ENCODE assay signal across 9 cellular contexts in the genomic region with DNA sequence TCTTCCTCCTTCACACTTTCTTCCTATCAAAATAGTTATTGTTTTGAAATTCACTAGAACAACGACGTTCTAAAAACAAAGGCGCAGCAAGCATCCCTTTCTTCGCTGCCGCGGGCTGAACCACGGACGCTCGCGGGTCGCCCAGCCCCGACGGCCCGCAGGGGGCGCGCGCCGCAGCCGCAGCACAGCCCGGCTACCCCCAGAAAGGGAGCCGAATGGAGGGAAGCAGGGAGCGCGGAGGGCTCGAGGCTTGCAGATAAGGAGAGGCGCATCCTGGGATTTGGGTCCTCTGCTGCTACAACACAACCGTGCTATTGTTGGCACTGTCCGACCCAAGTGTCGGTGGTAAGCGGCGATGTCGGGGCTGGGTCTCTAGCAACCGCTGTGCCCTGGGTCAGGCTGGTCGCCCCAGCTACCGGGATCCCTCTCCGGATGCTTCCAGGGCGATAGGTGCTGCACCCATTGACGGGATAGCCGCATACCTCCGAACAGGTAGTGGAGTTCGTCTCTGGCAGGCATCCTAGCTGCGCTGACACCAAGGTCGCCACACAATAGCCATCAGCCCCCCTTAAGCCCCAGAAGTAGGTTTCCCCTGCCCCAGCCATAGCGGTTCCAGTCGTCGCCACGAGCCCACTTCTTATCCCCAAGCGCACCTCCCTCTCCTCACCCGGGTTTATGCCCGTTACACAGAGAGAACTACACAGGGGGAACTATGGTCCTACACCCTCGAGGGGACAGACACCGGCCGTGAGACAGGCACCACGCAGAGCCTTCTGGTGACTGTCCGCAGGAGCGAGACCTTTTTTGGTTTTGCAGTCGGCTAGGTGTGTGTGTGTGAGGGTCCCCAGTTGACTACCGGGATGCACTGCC. TPM values are rescaled to one million over a fixed set of nuclear protein-coding genes. Genes with fewer than 3 reads are reported as not detected.
DNase-seq lines count a peak whose midpoint lies in the region; ATAC-seq, FAIRE-seq and TF ChIP-seq lines count a peak whose summit lies in the region.
"Had no signal": no experiment of that assay in that cellular context is flagged by ENCODE, and none has a peak within 500 bp of the region (broad histone marks: within the 10 kb centered on the region; RNA-seq: fewer than 3 reads in every experiment).

No MANE protein-coding gene starts in this region.

- H3K4me2 ChIP-seq in K562 (ENCODE audit: insufficient read depth, low read length) (no peak overlapping the region), mesendoderm (ENCODE audit: low read length) (peak overlapping the region; percentile 72)

- H3K27ac ChIP-seq in CD4-positive, alpha-beta T cell (ENCODE audit: low read depth, low read length), result no peak overlapping the region
- H3K27ac ChIP-seq in K562 (ENCODE audit: extremely low read depth, low read depth, low read length) (no peak overlapping the region), mesendoderm (ENCODE audit: low read depth, low read length) (no peak overlapping the region)

- no peak overlapping the region for H2BK120ac ChIP-seq in mesendoderm (ENCODE audit: low read depth, low read length)

- H4K20me1 ChIP-seq in K562 (replicated peaks; ENCODE audit: control insufficient read depth, insufficient read depth, low read length), result no peaks in the 10 kb centered on the region

- no peak overlapping the region for H3K18ac ChIP-seq in mesendoderm (ENCODE audit: low read length)

- WGBS in K562 (ENCODE audit: insufficient coverage, low coverage, missing lambda C conversion rate), result 9% methylated on average over 52 of the region's 57 CpGs
- no CpG with 5 or more reads among the region's 57 CpGs for WGBS in mesendoderm (ENCODE audit: extremely low coverage, insufficient coverage, low lambda C conversion rate)

- no peak overlapping the region for H3K23ac ChIP-seq in mesendoderm (ENCODE audit: low read length)

- H3K4me1 Mint-ChIP-seq in CD4-positive, alpha-beta T cell (ENCODE audit: low read depth), result peaks cover 42% of the 10 kb centered on the region
- peaks cover 18% of the 10 kb centered on the region for H3K4me1 Mint-ChIP-seq in activated CD4-positive, alpha-beta memory T cell treated with anti-CD3 and anti-CD28 coated beads, Interleukin-2, amount 10 ng/mL, durations not matched to agents 7 days and 5 days
- H3K4me1 Mint-ChIP-seq in activated CD4-positive, alpha-beta memory T cell treated with anti-CD3 and anti-CD28 coated beads for 36 hours (ENCODE audit: low read depth), result peaks cover 45% of the 10 kb centered on the region

- no peak overlapping the region for H2AK5ac ChIP-seq in mesendoderm (ENCODE audit: low read length)

- peaks cover 95% of the 10 kb centered on the region for H3K27me3 ChIP-seq in CD4-positive, alpha-beta T cell (ENCODE audit: control insufficient read depth, insufficient read depth, low read length)
- H3K27me3 ChIP-seq in K562 (ENCODE audit: control insufficient read depth in 2 of 2, insufficient read depth in 2 of 2, low read length in 2 of 2) (peaks cover 3 to 32% of the 10 kb centered on the region in 2 experiments; a peak in 3 of 5 replicates), mesendoderm (ENCODE audit: insufficient read depth, low read length, poor library complexity) (peaks cover 49% of the 10 kb centered on the region)

- POLR2A ChIA-PET in CD4-positive, alpha-beta T cell (lab: Charles Lee), result no interaction called here
- POLR2A ChIA-PET in K562 (lab: Yijun Ruan, JAX), result interaction anchor here (0.8 kb wide), 1 partner anchor 1192 kb away, joined by 3 read pairs; no protein-coding TSS in a partner anchor
- POLR2A ChIA-PET in activated CD4-positive, alpha-beta memory T cell treated with anti-CD3 and anti-CD28 coated beads, Interleukin-2, amount 10 ng/mL, durations not matched to agents 7 days and 5 days (lab: Charles Lee), result no interaction called here
- POLR2A ChIA-PET in activated CD4-positive, alpha-beta memory T cell treated with anti-CD3 and anti-CD28 coated beads for 36 hours (lab: Charles Lee), result interaction anchor here (0.8 kb wide), 1 partner anchor 9 kb away, joined by 3 read pairs; no protein-coding TSS in a partner anchor

- FAIRE-seq in K562 (lab: Jason Lieb, UNC), result no peak

- H3K4me1 ChIP-seq in K562 (replicated peaks in 1 of 2; ENCODE audit: control insufficient read depth in 2 of 2, insufficient read depth in 2 of 2, low read length in 2 of 2), result peaks cover 0 to 12% of the 10 kb centered on the region in 2 experiments; a peak in 1 of 5 replicates
- peaks cover 6% of the 10 kb centered on the region for H3K4me1 ChIP-seq in mesendoderm (ENCODE audit: control insufficient read depth, low read depth, low read length)

- ATAC-seq in CD4-positive, alpha-beta T cell (ENCODE audit: poor library complexity), result peak; percentile 53
- ATAC-seq in K562 (peak; percentile 90), GM21515 (IDR thresholded peaks at IDR 0.05; ENCODE audit: unreplicated experiment) (no peak), HG03175 (IDR thresholded peaks at IDR 0.05; ENCODE audit: unreplicated experiment) (no peak)

- no peaks in the 10 kb centered on the region for H3K9me1 ChIP-seq in K562 (ENCODE audit: control insufficient read depth, insufficient read depth, low read length)

- no peak overlapping the region for H3K4ac ChIP-seq in mesendoderm (ENCODE audit: low read depth, low read length)

- peak; percentile 32; the same call in 1 of the 2 replicates for TF ChIP-seq RAD21 in Ishikawa (IDR thresholded peaks at IDR 0.05; ENCODE audit: low read depth)
- TF ChIP-seq RAD21 in K562 (CRISPR knock-in tag; conservative IDR thresholded peaks at IDR 0.05 in 1 of 2, IDR thresholded peaks at IDR 0.05 in 1 of 2), result peak; percentile 28 to 61; a peak in 3 of 4 replicates

- H3K4me3 ChIP-seq in K562 (no peak overlapping the region), mesendoderm (ENCODE audit: low read length) (no peak overlapping the region)

- CTCF ChIA-PET in CD4-positive, alpha-beta T cell (lab: Charles Lee), result interaction anchor here (1.1 kb wide), 1 partner anchor 8 kb away, joined by 3 read pairs; no protein-coding TSS in a partner anchor
- CTCF ChIA-PET in K562 (lab: Yijun Ruan, JAX; ENCODE audit: low intra/inter-chr PET ratio), result no interaction called here
- CTCF ChIA-PET in activated CD4-positive, alpha-beta memory T cell treated with anti-CD3 and anti-CD28 coated beads, Interleukin-2, amount 10 ng/mL, durations not matched to agents 7 days and 5 days (lab: Charles Lee), result interaction anchor here (1.8 kb wide), 1 partner anchor 20 kb away, joined by 4 read pairs; no protein-coding TSS in a partner anchor
- CTCF ChIA-PET in activated CD4-positive, alpha-beta memory T cell treated with anti-CD3 and anti-CD28 coated beads for 36 hours (lab: Charles Lee), result interaction anchor here (1.2 to 3.3 kb wide), 3 partner anchors 12 to 21 kb away, joined by 3 to 18 read pairs (median 7); no protein-coding TSS in a partner anchor

- peak in 2 of 10 experiments; percentile 21 to 31 for DNase-seq in CD4-positive, alpha-beta T cell
- DNase-seq in K562 (ENCODE audit: extremely low read depth in 1 of 4, low spot score in 3 of 4) (peak; percentile 32 to 60 (median 56)), mesendoderm (peak; percentile 79)
- no peak for DNase-seq in activated CD4-positive, alpha-beta memory T cell treated with anti-CD3 and anti-CD28 coated beads, Interleukin-2, amount 10 ng/mL, durations not matched to agents 7 days and 5 days
- DNase-seq in activated CD4-positive, alpha-beta memory T cell treated with anti-CD3 and anti-CD28 coated beads for 36 hours, result no peak

- H3K9ac ChIP-seq in K562 (ENCODE audit: insufficient read depth in 1 of 2, low read depth in 2 of 2, low read length in 2 of 2) (no peak overlapping the region), mesendoderm (ENCODE audit: low read length) (peak overlapping the region; percentile 19)

- no peaks in the 10 kb centered on the region for H3K9me3 Mint-ChIP-seq in CD4-positive, alpha-beta T cell
- no peaks in the 10 kb centered on the region for H3K9me3 Mint-ChIP-seq in activated CD4-positive, alpha-beta memory T cell treated with anti-CD3 and anti-CD28 coated beads, Interleukin-2, amount 10 ng/mL, durations not matched to agents 7 days and 5 days
- no peaks in the 10 kb centered on the region for H3K9me3 Mint-ChIP-seq in activated CD4-positive, alpha-beta memory T cell treated with anti-CD3 and anti-CD28 coated beads for 36 hours
- H3K9me3 Mint-ChIP-seq: T-helper 1 cell treated with Interleukin-12 subunit alpha and Interleukin-12 subunit beta and Interleukin-4 antibody, amounts not matched to agents 30 μg/mL and 1 μg/mL, for 36 hours had no signal

- intact Hi-C loops in CD4-positive, alpha-beta T cell (cut with DNase I, micrococcal nuclease), result no loop called here
- intact Hi-C loops in K562 (cut with micrococcal nuclease), result no loop called here
- intact Hi-C loops in activated CD4-positive, alpha-beta memory T cell treated with anti-CD3 and anti-CD28 coated beads for 36 hours (cut with micrococcal nuclease), result loop anchor here (5.0 to 10.0 kb wide), 2 partner anchors 801 to 933 kb away; no protein-coding TSS in a partner anchor

- H3K4me3 Mint-ChIP-seq in CD4-positive, alpha-beta T cell, result peak overlapping the region; percentile 38
- H3K4me3 Mint-ChIP-seq in activated CD4-positive, alpha-beta memory T cell treated with anti-CD3 and anti-CD28 coated beads, Interleukin-2, amount 10 ng/mL, durations not matched to agents 7 days and 5 days, result no peak overlapping the region
- H3K4me3 Mint-ChIP-seq in activated CD4-positive, alpha-beta memory T cell treated with anti-CD3 and anti-CD28 coated beads for 36 hours, result no peak overlapping the region
- H3K4me3 Mint-ChIP-seq: T-helper 1 cell treated with Interleukin-12 subunit alpha and Interleukin-12 subunit beta and Interleukin-4 antibody, amounts not matched to agents 30 μg/mL and 1 μg/mL, for 36 hours had no signal

- H4K8ac ChIP-seq in mesendoderm (ENCODE audit: low read depth, low read length), result no peak overlapping the region

- in situ Hi-C loops in K562 (cut with MboI), result no loop called here

- TF ChIP-seq POLR2A in K562 (conservative IDR thresholded peaks at IDR 0.05), result no peak

- H3K56ac ChIP-seq in mesendoderm (ENCODE audit: low read length), result no peak overlapping the region

- H3K36me3 ChIP-seq in K562 (ENCODE audit: control insufficient read depth, insufficient read depth, low read length) (no peaks in the 10 kb centered on the region), mesendoderm (ENCODE audit: control insufficient read depth, insufficient read depth, low read length) (no peaks in the 10 kb centered on the region)

- H3K79me2 ChIP-seq in K562 (ENCODE audit: control insufficient read depth, insufficient read depth, low read length), result no peaks in the 10 kb centered on the region
- no peaks in the 10 kb centered on the region for H3K79me2 ChIP-seq in mesendoderm (ENCODE audit: control insufficient read depth, insufficient read depth, low read length)

- H3K9me3 ChIP-seq in CD4-positive, alpha-beta T cell (ENCODE audit: control insufficient read depth, low read length), result no peaks in the 10 kb centered on the region
- H3K9me3 ChIP-seq in K562 (replicated peaks; ENCODE audit: control insufficient read depth, insufficient read depth, low read depth, low read length), result no peaks in the 10 kb centered on the region

- H2BK15ac ChIP-seq in mesendoderm (replicated peaks; ENCODE audit: low read depth), result no peak overlapping the region

- no peak overlapping the region for H2BK5ac ChIP-seq in mesendoderm (ENCODE audit: low read length)

- no peak overlapping the region for H4K5ac ChIP-seq in mesendoderm (ENCODE audit: low read length)

- no TSS peak for BruUV-seq in K562 (replicated peaks; lab: Mats Ljungman, UMichigan)

- no peaks in the 10 kb centered on the region for H3K79me1 ChIP-seq in mesendoderm (ENCODE audit: low read length)

- peaks cover 96% of the 10 kb centered on the region for H3K27me3 Mint-ChIP-seq in CD4-positive, alpha-beta T cell
- H3K27me3 Mint-ChIP-seq in activated CD4-positive, alpha-beta memory T cell treated with anti-CD3 and anti-CD28 coated beads, Interleukin-2, amount 10 ng/mL, durations not matched to agents 7 days and 5 days, result peaks cover 86% of the 10 kb centered on the region
- H3K27me3 Mint-ChIP-seq in activated CD4-positive, alpha-beta memory T cell treated with anti-CD3 and anti-CD28 coated beads for 36 hours, result peaks cover 80% of the 10 kb centered on the region

- H3K27ac Mint-ChIP-seq in CD4-positive, alpha-beta T cell, result no peak overlapping the region
- no peak overlapping the region for H3K27ac Mint-ChIP-seq in activated CD4-positive, alpha-beta memory T cell treated with anti-CD3 and anti-CD28 coated beads, Interleukin-2, amount 10 ng/mL, durations not matched to agents 7 days and 5 days
- no peak overlapping the region for H3K27ac Mint-ChIP-seq in activated CD4-positive, alpha-beta memory T cell treated with anti-CD3 and anti-CD28 coated beads for 36 hours
- H3K27ac Mint-ChIP-seq: T-helper 1 cell treated with Interleukin-12 subunit alpha and Interleukin-12 subunit beta and Interleukin-4 antibody, amounts not matched to agents 30 μg/mL and 1 μg/mL, for 36 hours had no signal

- peak; percentile 60 for TF ChIP-seq CTCF in CD4-positive, alpha-beta T cell (IDR thresholded peaks at IDR 0.05)
- peak; percentile 56 to 70 (median 57); a peak in 5 of 6 replicates for TF ChIP-seq CTCF in K562 (IDR thresholded peaks at IDR 0.05 in 2 of 3, conservative IDR thresholded peaks at IDR 0.05 in 1 of 3; ENCODE audit: insufficient read depth in 2 of 3, low read depth in 1 of 3, low read length in 3 of 3)

- no peaks in the 10 kb centered on the region for H3K36me3 Mint-ChIP-seq in CD4-positive, alpha-beta T cell (ENCODE audit: low read depth)
- H3K36me3 Mint-ChIP-seq in activated CD4-positive, alpha-beta memory T cell treated with anti-CD3 and anti-CD28 coated beads, Interleukin-2, amount 10 ng/mL, durations not matched to agents 7 days and 5 days (ENCODE audit: low read depth), result peaks cover 2% of the 10 kb centered on the region
- no peaks in the 10 kb centered on the region for H3K36me3 Mint-ChIP-seq in activated CD4-positive, alpha-beta memory T cell treated with anti-CD3 and anti-CD28 coated beads for 36 hours

- TF ChIP-seq EP300 in Ishikawa (IDR thresholded peaks at IDR 0.05; ENCODE audit: borderline replicate concordance) (no peak), K562 (IDR thresholded peaks at IDR 0.05; ENCODE audit: low read length) (no peak)

- no peak overlapping the region for H2AFZ ChIP-seq in K562 (ENCODE audit: low read depth, low read length)

RNA-seq across cellular contexts. Expression of a gene that starts 6.0 kb away (rescaled TPM):
- not detected for total RNA-seq in CD4-positive, alpha-beta T cell
- total RNA-seq in K562 (2011; cell fraction: chromatin; rRNA removed; ENCODE audit: low replicate concordance), result not detected in 2 replicates
- total RNA-seq in K562 (2011; cell fraction: nucleolus; rRNA removed), result not detected in 2 replicates
- total RNA-seq in K562 (2011; cell fraction: nucleoplasm; rRNA removed), result not detected in 2 replicates
- total RNA-seq in K562 (2014; rRNA removed) (not detected in 2 replicates), K562 (2014; rRNA removed; fragmentation: Illumina TruSeq; extraction: Trizol) (not detected in 2 replicates), K562 (2015; rRNA removed; fragmentation: Illumina TruSeq; extraction: Trizol) (not detected in 2 replicates), K562 (2021) (not detected in 2 replicates)
- polyA plus RNA-seq in K562 (2011; rRNA removed) (not detected in 2 replicates), K562 (2014; fragmentation: Illumina TruSeq; extraction: Trizol) (not detected in 2 replicates), K562 (2014; fragmentation: Nextera tagmentation; extraction: Ambion mirVana) (not detected), K562 (2014; rRNA removed) (not detected in 2 replicates)
- polyA plus RNA-seq in K562 (2011; cell fraction: cytosol; rRNA removed), result not detected in 2 replicates
- polyA plus RNA-seq in K562 (2011; cell fraction: nucleus; rRNA removed), result not detected in 2 replicates
- 0.04 TPM in 1 of 2 replicates, not detected in the other for polyA plus RNA-seq in K562 (2012)
- polyA minus RNA-seq in K562 (2011; rRNA and poly(A)+ RNA removed), result not detected in 2 replicates
- not detected in 2 replicates for polyA minus RNA-seq in K562 (2011; cell fraction: cytosol; rRNA and poly(A)+ RNA removed)
- polyA minus RNA-seq in K562 (2011; cell fraction: nucleus; rRNA and poly(A)+ RNA removed), result not detected in 2 replicates
- polyA plus RNA-seq in mesendoderm (2013, experiment 1 of 2), result 1.0 TPM
- 0.88 TPM for polyA plus RNA-seq in mesendoderm (2013, experiment 2 of 2)
- total RNA-seq in activated CD4-positive, alpha-beta memory T cell treated with anti-CD3 and anti-CD28 coated beads, Interleukin-2, amount 10 ng/mL, durations not matched to agents 7 days and 5 days, result not detected
- not detected for total RNA-seq in activated CD4-positive, alpha-beta memory T cell treated with anti-CD3 and anti-CD28 coated beads for 36 hours

Comparison
In these comparisons a context has a peak if more than half of its experiments do, and no peak if none do; other contexts are left out.
1. POLR2A ChIA-PET loops: an anchor here in K562 (0.8 kb wide) and activated CD4-positive, alpha-beta memory T cell treated with anti-CD3 and anti-CD28 coated beads for 36 hours (0.8 kb wide); none called in CD4-positive, alpha-beta T cell and activated CD4-positive, alpha-beta memory T cell treated with anti-CD3 and anti-CD28 coated beads, Interleukin-2, amount 10 ng/mL, durations not matched to agents 7 days and 5 days.
2. ATAC-seq: peak in CD4-positive, alpha-beta T cell (single experiment) and K562 (single experiment); none in GM21515 (single experiment) and HG03175 (single experiment).
3. DNase-seq: peak in K562 (4 of 4) and mesendoderm (single experiment); none in activated CD4-positive, alpha-beta memory T cell treated with anti-CD3 and anti-CD28 coated beads, Interleukin-2, amount 10 ng/mL, durations not matched to agents 7 days and 5 days (single experiment) and activated CD4-positive, alpha-beta memory T cell treated with anti-CD3 and anti-CD28 coated beads for 36 hours (single experiment).